1 cellular context compared by ENCODE assay signal in the genomic region with DNA sequence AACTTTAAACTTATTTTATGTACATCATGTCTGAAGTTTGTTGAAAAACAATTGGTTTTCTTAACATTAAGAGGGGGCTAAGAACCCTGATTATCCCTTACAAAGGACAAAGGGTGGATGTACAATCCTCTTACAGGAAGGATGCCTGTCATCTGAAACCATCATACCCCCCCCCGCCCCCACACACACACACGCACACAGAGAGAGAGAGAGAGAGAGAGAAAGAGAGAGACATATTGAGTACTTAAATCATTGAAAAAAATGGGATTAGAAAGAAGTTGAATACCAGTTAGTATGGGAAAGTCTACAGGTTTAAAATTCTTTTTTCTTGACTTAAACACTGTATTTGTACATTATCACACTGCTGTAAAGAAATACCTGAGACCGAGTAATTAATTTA.
TF ChIP-seq lines count a peak whose summit lies in the region.

No MANE protein-coding gene starts in this region.

TF ChIP-seq in GM23338, 12 proteins besides CTCF, POLR2A, EP300 and RAD21 (continued from another document):
- TF ChIP-seq, protein P1, sequence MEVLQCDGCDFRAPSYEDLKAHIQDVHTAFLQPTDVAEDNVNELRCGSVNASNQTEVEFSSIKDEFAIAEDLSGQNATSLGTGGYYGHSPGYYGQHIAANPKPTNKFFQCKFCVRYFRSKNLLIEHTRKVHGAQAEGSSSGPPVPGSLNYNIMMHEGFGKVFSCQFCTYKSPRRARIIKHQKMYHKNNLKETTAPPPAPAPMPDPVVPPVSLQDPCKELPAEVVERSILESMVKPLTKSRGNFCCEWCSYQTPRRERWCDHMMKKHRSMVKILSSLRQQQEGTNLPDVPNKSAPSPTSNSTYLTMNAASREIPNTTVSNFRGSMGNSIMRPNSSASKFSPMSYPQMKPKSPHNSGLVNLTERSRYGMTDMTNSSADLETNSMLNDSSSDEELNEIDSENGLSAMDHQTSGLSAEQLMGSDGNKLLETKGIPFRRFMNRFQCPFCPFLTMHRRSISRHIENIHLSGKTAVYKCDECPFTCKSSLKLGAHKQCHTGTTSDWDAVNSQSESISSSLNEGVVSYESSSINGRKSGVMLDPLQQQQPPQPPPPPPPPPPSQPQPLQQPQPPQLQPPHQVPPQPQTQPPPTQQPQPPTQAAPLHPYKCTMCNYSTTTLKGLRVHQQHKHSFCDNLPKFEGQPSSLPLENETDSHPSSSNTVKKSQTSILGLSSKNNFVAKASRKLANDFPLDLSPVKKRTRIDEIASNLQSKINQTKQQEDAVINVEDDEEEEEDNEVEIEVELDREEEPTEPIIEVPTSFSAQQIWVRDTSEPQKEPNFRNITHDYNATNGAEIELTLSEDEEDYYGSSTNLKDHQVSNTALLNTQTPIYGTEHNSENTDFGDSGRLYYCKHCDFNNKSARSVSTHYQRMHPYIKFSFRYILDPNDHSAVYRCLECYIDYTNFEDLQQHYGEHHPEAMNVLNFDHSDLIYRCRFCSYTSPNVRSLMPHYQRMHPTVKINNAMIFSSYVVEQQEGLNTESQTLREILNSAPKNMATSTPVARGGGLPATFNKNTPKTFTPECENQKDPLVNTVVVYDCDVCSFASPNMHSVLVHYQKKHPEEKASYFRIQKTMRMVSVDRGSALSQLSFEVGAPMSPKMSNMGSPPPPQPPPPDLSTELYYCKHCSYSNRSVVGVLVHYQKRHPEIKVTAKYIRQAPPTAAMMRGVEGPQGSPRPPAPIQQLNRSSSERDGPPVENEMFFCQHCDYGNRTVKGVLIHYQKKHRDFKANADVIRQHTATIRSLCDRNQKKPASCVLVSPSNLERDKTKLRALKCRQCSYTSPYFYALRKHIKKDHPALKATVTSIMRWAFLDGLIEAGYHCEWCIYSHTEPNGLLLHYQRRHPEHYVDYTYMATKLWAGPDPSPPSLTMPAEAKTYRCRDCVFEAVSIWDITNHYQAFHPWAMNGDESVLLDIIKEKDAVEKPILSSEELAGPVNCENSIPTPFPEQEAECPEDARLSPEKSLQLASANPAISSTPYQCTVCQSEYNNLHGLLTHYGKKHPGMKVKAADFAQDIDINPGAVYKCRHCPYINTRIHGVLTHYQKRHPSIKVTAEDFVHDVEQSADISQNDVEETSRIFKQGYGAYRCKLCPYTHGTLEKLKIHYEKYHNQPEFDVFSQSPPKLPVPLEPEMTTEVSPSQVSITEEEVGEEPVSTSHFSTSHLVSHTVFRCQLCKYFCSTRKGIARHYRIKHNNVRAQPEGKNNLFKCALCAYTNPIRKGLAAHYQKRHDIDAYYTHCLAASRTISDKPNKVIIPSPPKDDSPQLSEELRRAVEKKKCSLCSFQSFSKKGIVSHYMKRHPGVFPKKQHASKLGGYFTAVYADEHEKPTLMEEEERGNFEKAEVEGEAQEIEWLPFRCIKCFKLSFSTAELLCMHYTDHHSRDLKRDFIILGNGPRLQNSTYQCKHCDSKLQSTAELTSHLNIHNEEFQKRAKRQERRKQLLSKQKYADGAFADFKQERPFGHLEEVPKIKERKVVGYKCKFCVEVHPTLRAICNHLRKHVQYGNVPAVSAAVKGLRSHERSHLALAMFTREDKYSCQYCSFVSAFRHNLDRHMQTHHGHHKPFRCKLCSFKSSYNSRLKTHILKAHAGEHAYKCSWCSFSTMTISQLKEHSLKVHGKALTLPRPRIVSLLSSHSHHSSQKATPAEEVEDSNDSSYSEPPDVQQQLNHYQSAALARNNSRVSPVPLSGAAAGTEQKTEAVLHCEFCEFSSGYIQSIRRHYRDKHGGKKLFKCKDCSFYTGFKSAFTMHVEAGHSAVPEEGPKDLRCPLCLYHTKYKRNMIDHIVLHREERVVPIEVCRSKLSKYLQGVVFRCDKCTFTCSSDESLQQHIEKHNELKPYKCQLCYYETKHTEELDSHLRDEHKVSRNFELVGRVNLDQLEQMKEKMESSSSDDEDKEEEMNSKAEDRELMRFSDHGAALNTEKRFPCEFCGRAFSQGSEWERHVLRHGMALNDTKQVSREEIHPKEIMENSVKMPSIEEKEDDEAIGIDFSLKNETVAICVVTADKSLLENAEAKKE (CRISPR knock-in tag; IDR thresholded peaks at IDR 0.05) = no peak
- TF ChIP-seq JUNB (IDR thresholded peaks at IDR 0.05; ENCODE audit: unreplicated experiment) = no peak
- no peak for TF ChIP-seq NANOG (IDR thresholded peaks at IDR 0.05; ENCODE audit: borderline replicate concordance)
- TF ChIP-seq CREB1 (CRISPR knock-in tag; IDR thresholded peaks at IDR 0.05; ENCODE audit: low read depth) = no peak
- TF ChIP-seq, protein P2, sequence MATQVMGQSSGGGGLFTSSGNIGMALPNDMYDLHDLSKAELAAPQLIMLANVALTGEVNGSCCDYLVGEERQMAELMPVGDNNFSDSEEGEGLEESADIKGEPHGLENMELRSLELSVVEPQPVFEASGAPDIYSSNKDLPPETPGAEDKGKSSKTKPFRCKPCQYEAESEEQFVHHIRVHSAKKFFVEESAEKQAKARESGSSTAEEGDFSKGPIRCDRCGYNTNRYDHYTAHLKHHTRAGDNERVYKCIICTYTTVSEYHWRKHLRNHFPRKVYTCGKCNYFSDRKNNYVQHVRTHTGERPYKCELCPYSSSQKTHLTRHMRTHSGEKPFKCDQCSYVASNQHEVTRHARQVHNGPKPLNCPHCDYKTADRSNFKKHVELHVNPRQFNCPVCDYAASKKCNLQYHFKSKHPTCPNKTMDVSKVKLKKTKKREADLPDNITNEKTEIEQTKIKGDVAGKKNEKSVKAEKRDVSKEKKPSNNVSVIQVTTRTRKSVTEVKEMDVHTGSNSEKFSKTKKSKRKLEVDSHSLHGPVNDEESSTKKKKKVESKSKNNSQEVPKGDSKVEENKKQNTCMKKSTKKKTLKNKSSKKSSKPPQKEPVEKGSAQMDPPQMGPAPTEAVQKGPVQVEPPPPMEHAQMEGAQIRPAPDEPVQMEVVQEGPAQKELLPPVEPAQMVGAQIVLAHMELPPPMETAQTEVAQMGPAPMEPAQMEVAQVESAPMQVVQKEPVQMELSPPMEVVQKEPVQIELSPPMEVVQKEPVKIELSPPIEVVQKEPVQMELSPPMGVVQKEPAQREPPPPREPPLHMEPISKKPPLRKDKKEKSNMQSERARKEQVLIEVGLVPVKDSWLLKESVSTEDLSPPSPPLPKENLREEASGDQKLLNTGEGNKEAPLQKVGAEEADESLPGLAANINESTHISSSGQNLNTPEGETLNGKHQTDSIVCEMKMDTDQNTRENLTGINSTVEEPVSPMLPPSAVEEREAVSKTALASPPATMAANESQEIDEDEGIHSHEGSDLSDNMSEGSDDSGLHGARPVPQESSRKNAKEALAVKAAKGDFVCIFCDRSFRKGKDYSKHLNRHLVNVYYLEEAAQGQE (IDR thresholded peaks at IDR 0.05; ENCODE audit: unreplicated experiment) = no peak
- no peak for TF ChIP-seq EZH2 (IDR thresholded peaks at IDR 0.05; ENCODE audit: low read depth, unreplicated experiment)
- no peak for TF ChIP-seq POLR2AphosphoS5 (IDR thresholded peaks at IDR 0.05; ENCODE audit: low read depth)
